Comparison of ENCODE assay signal across 25 cellular contexts in genomic region chr22:48055827-48056226, GRCh38.
"Had no signal": no experiment of that assay in that cellular context is flagged by ENCODE, and none has a peak within 500 bp of the region (broad histone marks: within the 10 kb centered on the region; RNA-seq: fewer than 3 reads in every experiment).

No MANE protein-coding gene starts in this region.

- H3K27ac ChIP-seq: colonic mucosa, lower lobe of right lung, tibial artery, uterus, WERI-Rb-1 had no signal

- FAIRE-seq: keratinocyte, small intestine, TTC549 had no signal

- DNase-seq: activated CD4-positive, alpha-beta T cell treated with anti-CD3 and anti-CD28 coated beads, Interleukin-2, amount 10 ng/mL, durations not matched to agents 7 days and 5 days; activated CD4-positive, CD25-positive, alpha-beta regulatory T cell treated with anti-CD3 and anti-CD28 coated beads, Interleukin-2, amount 50 U/mL, for 72 hours; activated CD8-positive, alpha-beta memory T cell treated with anti-CD3 and anti-CD28 coated beads, Interleukin-2, amount 10 ng/mL, durations not matched to agents 7 days and 5 days; activated CD8-positive, alpha-beta T cell treated with anti-CD3 and anti-CD28 coated beads for 36 hours; activated T-cell treated with anti-CD3 and anti-CD28 coated beads, Interleukin-2, amount 50 U/mL, for 1 hour; aorta; colonic mucosa; erythroblast; foreskin fibroblast; lower lobe of right lung; mesendoderm; naive B cell; occipital lobe; small intestine; stimulated activated CD4-positive, alpha-beta T cell treated with anti-CD3 and anti-CD28 coated beads, Interleukin-2, amount 100 ng/mL, for 24 hours; stimulated activated naive CD8-positive, alpha-beta T cell treated with anti-CD3 and anti-CD28 coated beads, Interleukin-15, amount 100 ng/mL, for 72 hours; uterus; WERI-Rb-1 had no signal

- H3K9me3 Mint-ChIP-seq: activated CD4-positive, alpha-beta T cell treated with anti-CD3 and anti-CD28 coated beads, Interleukin-2, amount 10 ng/mL, durations not matched to agents 7 days and 5 days; activated CD8-positive, alpha-beta T cell treated with anti-CD3 and anti-CD28 coated beads for 36 hours; central memory CD8-positive, alpha-beta T cell; stimulated activated effector memory CD8-positive, alpha-beta T cell treated with anti-CD3 and anti-CD28 coated beads, Interleukin-12 subunit alpha, Interleukin-12 subunit beta, amount 100 ng/mL, for 72 hours; stimulated activated naive CD8-positive, alpha-beta T cell treated with anti-CD3 and anti-CD28 coated beads, Interleukin-15, amount 100 ng/mL, for 72 hours had no signal

- H3K4me3 Mint-ChIP-seq: activated CD4-positive, alpha-beta T cell treated with anti-CD3 and anti-CD28 coated beads, Interleukin-2, amount 10 ng/mL, durations not matched to agents 7 days and 5 days; activated CD8-positive, alpha-beta memory T cell treated with anti-CD3 and anti-CD28 coated beads, Interleukin-2, amount 10 ng/mL, durations not matched to agents 7 days and 5 days; activated CD8-positive, alpha-beta T cell treated with anti-CD3 and anti-CD28 coated beads for 36 hours; central memory CD8-positive, alpha-beta T cell; naive B cell; stimulated activated effector memory CD8-positive, alpha-beta T cell treated with anti-CD3 and anti-CD28 coated beads, Interleukin-12 subunit alpha, Interleukin-12 subunit beta, amount 100 ng/mL, for 72 hours; stimulated activated naive CD8-positive, alpha-beta T cell treated with anti-CD3 and anti-CD28 coated beads, Interleukin-15, amount 100 ng/mL, for 72 hours had no signal

- H3K27me3 ChIP-seq: colonic mucosa, uterus had no signal

- H3K4me1 ChIP-seq: colonic mucosa, lower lobe of right lung, tibial artery, uterus had no signal

- H3K4me1 Mint-ChIP-seq: activated CD4-positive, alpha-beta T cell treated with anti-CD3 and anti-CD28 coated beads, Interleukin-2, amount 10 ng/mL, durations not matched to agents 7 days and 5 days; activated CD8-positive, alpha-beta memory T cell treated with anti-CD3 and anti-CD28 coated beads, Interleukin-2, amount 10 ng/mL, durations not matched to agents 7 days and 5 days; central memory CD8-positive, alpha-beta T cell; stimulated activated effector memory CD8-positive, alpha-beta T cell treated with anti-CD3 and anti-CD28 coated beads, Interleukin-12 subunit alpha, Interleukin-12 subunit beta, amount 100 ng/mL, for 72 hours; stimulated activated naive CD8-positive, alpha-beta T cell treated with anti-CD3 and anti-CD28 coated beads, Interleukin-15, amount 100 ng/mL, for 72 hours had no signal

- H3K36me3 Mint-ChIP-seq: activated CD8-positive, alpha-beta memory T cell treated with anti-CD3 and anti-CD28 coated beads, Interleukin-2, amount 10 ng/mL, durations not matched to agents 7 days and 5 days; activated naive CD4-positive, alpha-beta T cell treated with anti-CD3 and anti-CD28 coated beads, Interleukin-2, amount 50 U/mL, for 72 hours; stimulated activated effector memory CD8-positive, alpha-beta T cell treated with anti-CD3 and anti-CD28 coated beads, Interleukin-12 subunit alpha, Interleukin-12 subunit beta, amount 100 ng/mL, for 72 hours had no signal

- ATAC-seq: activated CD8-positive, alpha-beta memory T cell treated with anti-CD3 and anti-CD28 coated beads, Interleukin-2, amount 10 ng/mL, durations not matched to agents 7 days and 5 days; activated CD8-positive, alpha-beta T cell treated with anti-CD3 and anti-CD28 coated beads for 36 hours; activated naive CD4-positive, alpha-beta T cell treated with anti-CD3 and anti-CD28 coated beads, Interleukin-2, amount 50 U/mL, for 72 hours; lower lobe of right lung; sciatic nerve; stimulated activated effector memory CD8-positive, alpha-beta T cell treated with anti-CD3 and anti-CD28 coated beads, Interleukin-12 subunit alpha, Interleukin-12 subunit beta, amount 100 ng/mL, for 72 hours; stimulated activated naive CD8-positive, alpha-beta T cell treated with anti-CD3 and anti-CD28 coated beads, Interleukin-15, amount 100 ng/mL, for 72 hours had no signal

- H3K36me3 ChIP-seq: colonic mucosa, lower lobe of right lung, tibial artery, uterus, WERI-Rb-1 had no signal

- H3K27ac Mint-ChIP-seq: activated CD4-positive, alpha-beta T cell treated with anti-CD3 and anti-CD28 coated beads, Interleukin-2, amount 10 ng/mL, durations not matched to agents 7 days and 5 days; activated CD8-positive, alpha-beta memory T cell treated with anti-CD3 and anti-CD28 coated beads, Interleukin-2, amount 10 ng/mL, durations not matched to agents 7 days and 5 days; activated CD8-positive, alpha-beta T cell treated with anti-CD3 and anti-CD28 coated beads for 36 hours; activated naive CD4-positive, alpha-beta T cell treated with anti-CD3 and anti-CD28 coated beads, Interleukin-2, amount 50 U/mL, for 72 hours; stimulated activated effector memory CD8-positive, alpha-beta T cell treated with anti-CD3 and anti-CD28 coated beads, Interleukin-12 subunit alpha, Interleukin-12 subunit beta, amount 100 ng/mL, for 72 hours; stimulated activated naive CD8-positive, alpha-beta T cell treated with anti-CD3 and anti-CD28 coated beads, Interleukin-15, amount 100 ng/mL, for 72 hours had no signal

- H3K4me3 ChIP-seq: colonic mucosa, lower lobe of right lung, tibial artery, uterus had no signal

- H3K9me3 ChIP-seq: colonic mucosa, lower lobe of right lung, uterus had no signal
